ENCODE assay signal across 11 cellular contexts in the genomic region with DNA sequence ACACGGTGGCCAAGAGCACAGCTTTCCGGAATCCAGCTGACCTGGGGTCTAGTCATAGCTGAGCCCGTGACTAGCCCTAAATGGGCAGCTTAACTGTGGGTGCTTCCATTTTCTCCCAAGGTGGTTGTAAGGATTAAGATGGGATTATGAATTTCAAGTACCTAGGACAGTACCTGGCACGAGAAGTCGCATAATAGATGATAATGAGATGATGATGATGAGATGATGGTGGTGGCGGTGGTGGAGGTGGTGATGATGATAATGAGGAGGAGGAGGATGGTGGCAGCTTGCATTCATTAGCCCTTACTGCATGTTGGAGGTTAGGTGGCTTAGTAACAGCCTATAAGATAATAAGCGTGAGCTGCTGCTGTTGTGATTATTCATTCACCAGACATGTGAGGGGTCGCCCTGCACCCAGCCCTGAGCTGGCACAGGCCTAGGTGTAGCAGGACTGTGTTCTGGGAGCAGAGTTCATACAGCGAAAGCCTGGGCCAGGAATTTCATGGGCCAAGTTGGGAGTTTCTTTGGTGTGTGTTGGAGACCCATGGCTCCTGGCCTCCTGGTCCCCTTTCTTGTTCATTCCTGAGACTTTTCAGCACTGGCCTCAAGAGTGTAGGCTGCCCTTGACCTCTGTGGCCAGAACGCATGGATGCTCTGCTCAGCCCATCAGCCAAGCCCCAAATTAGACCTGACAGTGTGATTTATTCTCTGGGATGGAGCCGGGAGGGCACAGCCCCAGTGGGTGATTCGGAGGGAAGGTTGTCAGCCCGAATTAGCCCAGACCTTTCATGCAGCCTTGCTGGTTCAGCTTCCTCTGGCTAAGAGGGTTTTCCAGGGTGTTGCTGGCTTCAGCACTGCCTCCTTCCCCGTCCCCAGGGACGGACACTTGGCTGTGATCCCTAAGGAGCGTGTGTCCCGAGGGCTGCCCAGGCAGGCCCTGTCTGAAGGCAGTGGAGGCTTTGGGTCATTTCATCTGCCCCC.
DNase-seq lines count a peak whose midpoint lies in the region; ATAC-seq and TF ChIP-seq lines count a peak whose summit lies in the region.
"Had no signal": no experiment of that assay in that cellular context is flagged by ENCODE, and none has a peak within 500 bp of the region (broad histone marks: within the 10 kb centered on the region; RNA-seq: fewer than 3 reads in every experiment).

No MANE protein-coding gene starts in this region.

- peaks cover 28% of the 10 kb centered on the region for H3F3A ChIP-seq in SK-N-SH (replicated peaks; ENCODE audit: insufficient read depth)

- H3K4me3 ChIP-seq in cardiac muscle cell (no peak overlapping the region), left ventricle myocardium inferior (no peak overlapping the region), SK-N-SH (ENCODE audit: low read depth in 2 of 2, low read length in 1 of 2) (no peak overlapping the region), iPS-20b (ENCODE audit: low read length) (no peak overlapping the region), aorta (ENCODE audit: low read length in 2 of 2) (no peak overlapping the region)

- 67% methylated on average over 13 of the region's 17 CpGs for WGBS in SK-N-SH (ENCODE audit: low lambda C conversion rate)
- WGBS in aorta, 2 donors: 40 to 43% methylated on average over 17 of the region's 17 CpGs

- H3K36me3 ChIP-seq in cardiac muscle cell (no peaks in the 10 kb centered on the region), left ventricle myocardium inferior (peaks cover 2% of the 10 kb centered on the region), SK-N-SH (replicated peaks in 1 of 2; ENCODE audit: control insufficient read depth in 1 of 2, insufficient read depth in 2 of 2, low read length in 1 of 2) (peaks cover 0 to 4% of the 10 kb centered on the region in 2 experiments), iPS-20b (ENCODE audit: insufficient read depth, low read depth, low read length) (no peaks in the 10 kb centered on the region), aorta (ENCODE audit: control insufficient read depth in 1 of 2, insufficient read depth in 2 of 2, low read length in 1 of 2) (no peaks in the 10 kb centered on the region)

- no peaks in the 10 kb centered on the region for H4K20me1 ChIP-seq in SK-N-SH (ENCODE audit: insufficient read depth)

- TF ChIP-seq CTCF in cardiac muscle cell (IDR thresholded peaks at IDR 0.05; ENCODE audit: low read depth, low read length) (no peak), left ventricle myocardium inferior (IDR thresholded peaks at IDR 0.05; ENCODE audit: borderline replicate concordance) (no peak), SK-N-SH (IDR thresholded peaks at IDR 0.05) (no peak), GM10248 (IDR thresholded peaks at IDR 0.05; ENCODE audit: control extremely low read depth, extremely low read depth, low read depth, missing control alignments) (no peak)

- H2AFZ ChIP-seq in SK-N-SH (ENCODE audit: low read depth): no peak overlapping the region

- peak overlapping the region; percentile 55; the same call in 1 of the 2 replicates for H3K4me2 ChIP-seq in SK-N-SH

- H3K79me2 ChIP-seq in SK-N-SH (ENCODE audit: insufficient read depth): peaks cover 44% of the 10 kb centered on the region; the same call in 1 of the 2 replicates

- CTCF ChIA-PET in SK-N-SH (lab: Yijun Ruan, JAX): interaction anchor here (1.9 kb wide), 1 partner anchor 134 kb away, joined by 5 read pairs; no protein-coding TSS in a partner anchor
- CTCF ChIA-PET in GM10248 (lab: Yijun Ruan, JAX): interaction anchor here (1.0 to 2.1 kb wide), 4 partner anchors 9 to 133 kb away, joined by 3 to 7 read pairs (median 4); no protein-coding TSS in a partner anchor

- DNase-seq in cardiac muscle cell (ENCODE audit: low read depth in 1 of 2, low spot score in 1 of 2) (peak in 1 of 2 donors; percentile 38), left ventricle myocardium inferior (no peak), SK-N-SH (no peak), aorta (peak; percentile 66 to 76), GM10248 (ENCODE audit: extremely low spot score) (no peak)
- DNase-seq: activated naive CD4-positive, alpha-beta T cell treated with anti-CD3 and anti-CD28 coated beads, Interleukin-2, amount 50 U/mL, for 16 hours; endodermal cell; MV-4-11 had no signal

- no peak for TF ChIP-seq RAD21 in SK-N-SH (IDR thresholded peaks at IDR 0.05; ENCODE audit: low read length)

- intact Hi-C loops in left ventricle myocardium inferior (cut with micrococcal nuclease) (no loop called here), aorta (cut with DNase I) (no loop called here)

- H3K9ac ChIP-seq in SK-N-SH: peak overlapping the region; percentile 44; the same call in 1 of the 2 replicates
- H3K9ac ChIP-seq in iPS-20b (ENCODE audit: low read depth, low read length): 0 out of 2 replicates have a peak overlapping the region, but pooled peaks have one; percentile 16

- TF ChIP-seq EP300 in SK-N-SH (IDR thresholded peaks at IDR 0.05; ENCODE audit: borderline replicate concordance in 1 of 2, low read depth in 1 of 2, low read length in 1 of 2): peak; percentile 65 to 75; a peak in 2 of 4 replicates

- H3K27ac ChIP-seq in cardiac muscle cell: peak overlapping the region; percentile 38
- H3K27ac ChIP-seq in left ventricle myocardium inferior (replicated peaks): no peak overlapping the region
- H3K27ac ChIP-seq in SK-N-SH (ENCODE audit: low read depth in 2 of 2, low read length in 1 of 2): peak overlapping the region; percentile 7 to 79; a peak in 3 of 4 replicates
- no peak overlapping the region for H3K27ac ChIP-seq in iPS-20b (ENCODE audit: low read length)
- no peak overlapping the region for H3K27ac ChIP-seq in aorta (ENCODE audit: low read depth in 1 of 2, low read length in 2 of 2)

- no peaks in the 10 kb centered on the region for H3K9me3 ChIP-seq in cardiac muscle cell (ENCODE audit: low read depth)
- H3K9me3 ChIP-seq in left ventricle myocardium inferior (replicated peaks): no peaks in the 10 kb centered on the region
- H3K9me3 ChIP-seq in SK-N-SH: no peaks in the 10 kb centered on the region
- no peaks in the 10 kb centered on the region for H3K9me3 ChIP-seq in iPS-20b (ENCODE audit: insufficient read depth, low read depth, low read length)
- H3K9me3 ChIP-seq in aorta (ENCODE audit: control insufficient read depth, low read length): no peaks in the 10 kb centered on the region

- POLR2A ChIA-PET in SK-N-SH (lab: Yijun Ruan, JAX): interaction anchor here (1.1 to 1.4 kb wide), 2 partner anchors 32 to 38 kb away, joined by 3 to 4 read pairs; no protein-coding TSS in a partner anchor
- POLR2A ChIA-PET in GM10248 (lab: Yijun Ruan, JAX): no interaction called here

- H3K4me1 ChIP-seq in cardiac muscle cell (ENCODE audit: low read depth): peaks cover 18% of the 10 kb centered on the region
- peaks cover 24% of the 10 kb centered on the region for H3K4me1 ChIP-seq in left ventricle myocardium inferior
- peaks cover 14 to 28% of the 10 kb centered on the region in 2 experiments; a peak in 3 of 4 replicates for H3K4me1 ChIP-seq in SK-N-SH (ENCODE audit: control insufficient read depth in 1 of 2, insufficient read depth in 2 of 2, low read depth in 1 of 2, low read length in 1 of 2)
- peaks cover 27% of the 10 kb centered on the region for H3K4me1 ChIP-seq in iPS-20b (ENCODE audit: insufficient read depth, low read length)
- H3K4me1 ChIP-seq in aorta (ENCODE audit: control insufficient read depth in 1 of 2, insufficient read depth in 2 of 2, low read length in 2 of 2): no peaks in the 10 kb centered on the region

- peak; percentile 58 for ATAC-seq in aorta (ENCODE audit: low FRiP score)
- no peak for ATAC-seq in GM21529 (IDR thresholded peaks at IDR 0.05; ENCODE audit: unreplicated experiment)
- no peak for ATAC-seq in GM21528 (IDR thresholded peaks at IDR 0.05; ENCODE audit: low FRiP score, unreplicated experiment)

- H3K27me3 ChIP-seq in cardiac muscle cell (no peaks in the 10 kb centered on the region), left ventricle myocardium inferior (ENCODE audit: low read depth) (no peaks in the 10 kb centered on the region), SK-N-SH (ENCODE audit: insufficient read depth) (no peaks in the 10 kb centered on the region), iPS-20b (ENCODE audit: insufficient read depth, low read length) (no peaks in the 10 kb centered on the region), aorta (ENCODE audit: control insufficient read depth in 1 of 2, insufficient read depth in 2 of 2, low read length in 1 of 2) (no peaks in the 10 kb centered on the region)

- H3K9me2 ChIP-seq in SK-N-SH: no peaks in the 10 kb centered on the region

TF ChIP-seq in SK-N-SH, 30 proteins besides CTCF, POLR2A, EP300 and RAD21 (continues in another document):
- TF ChIP-seq NRF1 (IDR thresholded peaks at IDR 0.05; ENCODE audit: low read depth, low read length): no peak
- TF ChIP-seq TCF12 (IDR thresholded peaks at IDR 0.05): peak; percentile 91
- peak; percentile 27; the same call in 1 of the 2 replicates for TF ChIP-seq TEAD4 (IDR thresholded peaks at IDR 0.05; ENCODE audit: borderline replicate concordance, insufficient read depth)
- peak; percentile 42; the same call in 1 of the 2 replicates for TF ChIP-seq POLR2AphosphoS5 (IDR thresholded peaks at IDR 0.05; ENCODE audit: low read depth, low read length)
- TF ChIP-seq, protein P1, sequence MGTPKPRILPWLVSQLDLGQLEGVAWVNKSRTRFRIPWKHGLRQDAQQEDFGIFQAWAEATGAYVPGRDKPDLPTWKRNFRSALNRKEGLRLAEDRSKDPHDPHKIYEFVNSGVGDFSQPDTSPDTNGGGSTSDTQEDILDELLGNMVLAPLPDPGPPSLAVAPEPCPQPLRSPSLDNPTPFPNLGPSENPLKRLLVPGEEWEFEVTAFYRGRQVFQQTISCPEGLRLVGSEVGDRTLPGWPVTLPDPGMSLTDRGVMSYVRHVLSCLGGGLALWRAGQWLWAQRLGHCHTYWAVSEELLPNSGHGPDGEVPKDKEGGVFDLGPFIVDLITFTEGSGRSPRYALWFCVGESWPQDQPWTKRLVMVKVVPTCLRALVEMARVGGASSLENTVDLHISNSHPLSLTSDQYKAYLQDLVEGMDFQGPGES (IDR thresholded peaks at IDR 0.05; ENCODE audit: low read depth, low read length): no peak
- TF ChIP-seq JUND (IDR thresholded peaks at IDR 0.05): peak; percentile 28; the same call in 1 of the 2 replicates
- no peak for TF ChIP-seq RFX5 (IDR thresholded peaks at IDR 0.05; ENCODE audit: low read length)
- TF ChIP-seq RCOR1 (IDR thresholded peaks at IDR 0.05; ENCODE audit: low read length): no peak
- TF ChIP-seq, protein P2, sequence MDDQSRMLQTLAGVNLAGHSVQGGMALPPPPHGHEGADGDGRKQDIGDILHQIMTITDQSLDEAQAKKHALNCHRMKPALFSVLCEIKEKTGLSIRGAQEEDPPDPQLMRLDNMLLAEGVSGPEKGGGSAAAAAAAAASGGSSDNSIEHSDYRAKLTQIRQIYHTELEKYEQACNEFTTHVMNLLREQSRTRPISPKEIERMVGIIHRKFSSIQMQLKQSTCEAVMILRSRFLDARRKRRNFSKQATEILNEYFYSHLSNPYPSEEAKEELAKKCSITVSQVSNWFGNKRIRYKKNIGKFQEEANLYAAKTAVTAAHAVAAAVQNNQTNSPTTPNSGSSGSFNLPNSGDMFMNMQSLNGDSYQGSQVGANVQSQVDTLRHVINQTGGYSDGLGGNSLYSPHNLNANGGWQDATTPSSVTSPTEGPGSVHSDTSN (IDR thresholded peaks at IDR 0.05): peak; percentile 97
- TF ChIP-seq YY1 (IDR thresholded peaks at IDR 0.05; ENCODE audit: low read depth): no peak
- TF ChIP-seq GATA2 (CRISPR knock-in tag; IDR thresholded peaks at IDR 0.05): no peak

Comparison
In these comparisons a context has a peak if more than half of its experiments do, and no peak if none do; other contexts are left out.
1. H3K27ac ChIP-seq: peak in cardiac muscle cell (single experiment) and SK-N-SH (2 of 2); none in left ventricle myocardium inferior (single experiment), iPS-20b (single experiment) and aorta (0 of 2).
2. DNase-seq: peak in aorta (2 of 2); none in left ventricle myocardium inferior (single experiment), SK-N-SH (single experiment) and GM10248 (single experiment).